In genomic region chr11:68269414-68270081, GRCh38 we compare ENCODE assay signal across 2 cellular contexts.
TF ChIP-seq lines count a peak whose summit lies in the region.

No MANE protein-coding gene starts in this region.

TF ChIP-seq in HCT116, 20 proteins besides CTCF, POLR2A, EP300 and RAD21 (continued from another document):
- TF ChIP-seq REST (IDR thresholded peaks at IDR 0.05; ENCODE audit: low read depth) (no peak), CBX3 (IDR thresholded peaks at IDR 0.05; ENCODE audit: low read depth) (no peak), SRF (IDR thresholded peaks at IDR 0.05; ENCODE audit: low read depth) (no peak), JUND (IDR thresholded peaks at IDR 0.05) (no peak), EZH2phosphoT487 (IDR thresholded peaks at IDR 0.05; ENCODE audit: borderline replicate concordance) (no peak), SIN3A (IDR thresholded peaks at IDR 0.05; ENCODE audit: low read depth) (no peak), EZH2 (IDR thresholded peaks at IDR 0.05) (no peak)

TF ChIP-seq in WTC11, 78 proteins besides CTCF, POLR2A, EP300 and RAD21 (continued from another document):
- TF ChIP-seq AR (CRISPR knock-in tag; IDR thresholded peaks at IDR 0.05) (no peak), SOX15 (CRISPR knock-in tag; IDR thresholded peaks at IDR 0.05) (no peak), STAT6 (CRISPR knock-in tag; conservative IDR thresholded peaks at IDR 0.05; ENCODE audit: low read depth) (no peak), IRF2 (CRISPR knock-in tag; IDR thresholded peaks at IDR 0.05; ENCODE audit: borderline replicate concordance, low read depth) (no peak), ZNF532 (CRISPR knock-in tag; IDR thresholded peaks at IDR 0.05; ENCODE audit: borderline replicate concordance) (no peak), OVOL2 (CRISPR knock-in tag; IDR thresholded peaks at IDR 0.05; ENCODE audit: borderline replicate concordance) (no peak), E2F1 (CRISPR knock-in tag; IDR thresholded peaks at IDR 0.05) (no peak), RELA (CRISPR knock-in tag; IDR thresholded peaks at IDR 0.05; ENCODE audit: borderline replicate concordance) (no peak)
